ENCODE assay signal across 9 cellular contexts in the genomic region with DNA sequence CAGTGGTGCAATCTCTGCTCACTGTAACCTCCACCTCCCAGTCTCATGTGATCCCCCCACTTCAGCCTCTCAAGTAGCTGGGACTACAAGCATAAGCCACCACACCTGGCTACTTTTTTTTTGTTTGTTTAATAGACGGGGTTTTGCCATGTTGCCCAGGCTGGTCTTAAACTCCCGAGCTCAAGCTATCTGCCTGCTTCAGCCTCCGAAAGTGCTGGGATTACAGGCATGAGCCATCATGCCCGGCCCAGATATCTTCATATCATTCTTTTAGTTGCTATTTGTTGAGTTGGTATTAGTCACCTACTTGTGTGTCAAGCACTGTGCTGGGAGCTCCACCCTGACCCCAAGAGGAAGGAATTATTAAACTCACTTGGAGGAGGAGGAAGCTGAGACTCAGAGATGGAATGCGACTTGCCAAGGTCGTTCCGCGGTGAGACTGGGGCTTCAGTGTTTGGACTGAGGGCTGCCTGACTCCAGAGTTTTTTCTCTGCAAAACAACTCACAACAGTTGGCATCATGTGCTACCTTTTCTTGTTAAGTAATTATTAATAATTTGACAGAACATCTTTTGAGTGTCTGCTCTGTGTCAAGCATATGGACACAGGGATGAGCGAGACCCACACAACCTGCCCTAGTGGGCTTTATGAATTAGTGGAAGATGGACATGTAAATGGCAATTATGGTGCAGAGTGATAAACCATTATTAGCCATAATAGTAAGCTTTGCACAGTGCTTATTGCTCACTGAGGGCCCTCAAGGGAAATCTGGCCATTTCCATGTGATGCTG.
DNase-seq lines count a peak whose midpoint lies in the region; ATAC-seq, FAIRE-seq and TF ChIP-seq lines count a peak whose summit lies in the region.
"Had no signal": no experiment of that assay in that cellular context is flagged by ENCODE, and none has a peak within 500 bp of the region (broad histone marks: within the 10 kb centered on the region; RNA-seq: fewer than 3 reads in every experiment).

No MANE protein-coding gene starts in this region.

- in situ Hi-C loops in brain microvascular endothelial cell (cut with HindIII; ENCODE audit: low pct_ligation_motif_present, low sequenced_read_pairs) = no loop called here

- H3K27me3 ChIP-seq in brain microvascular endothelial cell (replicated peaks) = no peaks in the 10 kb centered on the region

- H3K27ac ChIP-seq in brain microvascular endothelial cell = no peak overlapping the region

- H3K9me3 Mint-ChIP-seq in stimulated activated memory B cell treated with anti-CD40 and anti-IgM and Interleukin-4, amounts not matched to agents 10 μg/mL and 1 μg/mL and 100 μg/mL, for 72 hours = no peaks in the 10 kb centered on the region
- H3K9me3 Mint-ChIP-seq: stimulated activated naive CD8-positive, alpha-beta T cell treated with anti-CD3 and anti-CD28 coated beads, Interleukin-15, Interleukin-2, amounts not matched to agents 100 ng/mL and 50 ng/mL, for 24 hours had no signal

- DNase-seq in 8988T (peak; percentile 59), HTR-8/SVneo (ENCODE audit: insufficient read length, low spot score) (peak; percentile 89), brain microvascular endothelial cell (peak; percentile 87), kidney tubule cell (ENCODE audit: low spot score) (peak; percentile 96), NCI-H2081 treated with DMSO at 0.1 percent for 48 hours (lab: John Stamatoyannopoulos, UW) (no peak)

- no peaks in the 10 kb centered on the region for H3K36me3 ChIP-seq in brain microvascular endothelial cell (replicated peaks)

- no peaks in the 10 kb centered on the region for H3K4me1 Mint-ChIP-seq in stimulated activated memory B cell treated with anti-CD40 and anti-IgM and Interleukin-4, amounts not matched to agents 10 μg/mL and 1 μg/mL and 100 μg/mL, for 72 hours

- no peak overlapping the region for H3K4me3 Mint-ChIP-seq in stimulated activated memory B cell treated with anti-CD40 and anti-IgM and Interleukin-4, amounts not matched to agents 10 μg/mL and 1 μg/mL and 100 μg/mL, for 72 hours
- H3K4me3 Mint-ChIP-seq: stimulated activated naive CD8-positive, alpha-beta T cell treated with anti-CD3 and anti-CD28 coated beads, Interleukin-15, Interleukin-2, amounts not matched to agents 100 ng/mL and 50 ng/mL, for 24 hours had no signal

- H3K27ac Mint-ChIP-seq in stimulated activated memory B cell treated with anti-CD40 and anti-IgM and Interleukin-4, amounts not matched to agents 10 μg/mL and 1 μg/mL and 100 μg/mL, for 72 hours = no peak overlapping the region
- H3K27ac Mint-ChIP-seq: stimulated activated naive CD8-positive, alpha-beta T cell treated with anti-CD3 and anti-CD28 coated beads, Interleukin-15, Interleukin-2, amounts not matched to agents 100 ng/mL and 50 ng/mL, for 24 hours had no signal

- peak; percentile 76 for FAIRE-seq in HTR-8/SVneo (lab: Jason Lieb, UNC)

- H3K36me3 Mint-ChIP-seq in stimulated activated memory B cell treated with anti-CD40 and anti-IgM and Interleukin-4, amounts not matched to agents 10 μg/mL and 1 μg/mL and 100 μg/mL, for 72 hours = no peaks in the 10 kb centered on the region

- H3K27me3 Mint-ChIP-seq in stimulated activated memory B cell treated with anti-CD40 and anti-IgM and Interleukin-4, amounts not matched to agents 10 μg/mL and 1 μg/mL and 100 μg/mL, for 72 hours = peaks cover 18% of the 10 kb centered on the region

- H3K4me3 ChIP-seq in brain microvascular endothelial cell (ENCODE audit: low read depth, low read length) = no peak overlapping the region

- TF ChIP-seq CTCF in brain microvascular endothelial cell (IDR thresholded peaks at IDR 0.05; ENCODE audit: low read depth, low read length, missing control alignments) = peak; percentile 73

- no peak for ATAC-seq in HG03139 (IDR thresholded peaks at IDR 0.05; ENCODE audit: unreplicated experiment)
- ATAC-seq in stimulated activated memory B cell treated with anti-CD40 and anti-IgM and Interleukin-4, amounts not matched to agents 10 μg/mL and 1 μg/mL and 100 μg/mL, for 72 hours = no peak
- no peak for ATAC-seq in GM19395 (IDR thresholded peaks at IDR 0.05; ENCODE audit: unreplicated experiment)
